10 cellular contexts compared by ENCODE assay signal in genomic region chrX:2708016-2708415, GRCh38. TPM values are rescaled to one million over a fixed set of nuclear protein-coding genes. Genes with fewer than 3 reads are reported as not detected.
DNase-seq lines count a peak whose midpoint lies in the region; ATAC-seq, FAIRE-seq and TF ChIP-seq lines count a peak whose summit lies in the region.
"Had no signal": no experiment of that assay in that cellular context is flagged by ENCODE, and none has a peak within 500 bp of the region (broad histone marks: within the 10 kb centered on the region; RNA-seq: fewer than 3 reads in every experiment).

No MANE protein-coding gene starts in this region.

- H3K27me3 ChIP-seq in cardiac muscle cell = no peaks in the 10 kb centered on the region
- H3K27me3 ChIP-seq in heart left ventricle = no peaks in the 10 kb centered on the region
- H3K27me3 ChIP-seq in keratinocyte (ENCODE audit: control insufficient read depth, extremely low read depth, insufficient read depth, low read length) = no peaks in the 10 kb centered on the region
- no peaks in the 10 kb centered on the region for H3K27me3 ChIP-seq in transverse colon
- no peaks in the 10 kb centered on the region for H3K27me3 ChIP-seq in aorta (ENCODE audit: control insufficient read depth in 1 of 2, insufficient read depth in 2 of 2, low read length in 1 of 2)

- peaks cover 6% of the 10 kb centered on the region for H3K9me1 ChIP-seq in keratinocyte (ENCODE audit: control insufficient read depth, extremely low read depth, insufficient read depth, low read length)

- TF ChIP-seq CTCF in cardiac muscle cell (IDR thresholded peaks at IDR 0.05; ENCODE audit: low read depth, low read length) (no peak), heart left ventricle (IDR thresholded peaks at IDR 0.05) (peak in 1 of 12 donors; percentile 9), keratinocyte (optimal IDR thresholded peaks at IDR 0.05 in 1 of 3, IDR thresholded peaks at IDR 0.05 in 1 of 3, conservative IDR thresholded peaks at IDR 0.05 in 1 of 3; ENCODE audit: extremely low read depth in 1 of 3, insufficient read depth in 2 of 3, low read length in 3 of 3) (peak in 2 of 3 experiments; percentile 31 to 51), transverse colon (IDR thresholded peaks at IDR 0.05) (no peak)

- H3K9ac ChIP-seq in keratinocyte (ENCODE audit: control insufficient read depth, extremely low read depth, insufficient read depth, low read length) = peak overlapping the region; percentile 83

- TF ChIP-seq EP300 in transverse colon (IDR thresholded peaks at IDR 0.05; ENCODE audit: low read depth) = no peak

- no peak for DNase-seq in cardiac muscle cell (ENCODE audit: low read depth in 1 of 2, low spot score in 1 of 2)
- no peak for DNase-seq in heart left ventricle
- DNase-seq in keratinocyte (ENCODE audit: low read depth, low spot score) = no peak
- DNase-seq in transverse colon = no peak
- no peak for DNase-seq in aorta

- no peak for TF ChIP-seq POLR2A in heart left ventricle (IDR thresholded peaks at IDR 0.05)
- no peak for TF ChIP-seq POLR2A in transverse colon (IDR thresholded peaks at IDR 0.05)

- peak overlapping the region; percentile 60 for H3K4me3 Mint-ChIP-seq in activated T-helper 17 cell treated with anti-CD3 and anti-CD28 coated beads, Interleukin-2, amount 50 U/mL, for 72 hours

- FAIRE-seq in keratinocyte (lab: Jason Lieb, UNC) = no peak
- FAIRE-seq: colon, K562 had no signal

- H3K27ac Mint-ChIP-seq in activated T-helper 17 cell treated with anti-CD3 and anti-CD28 coated beads, Interleukin-2, amount 50 U/mL, for 72 hours = peak overlapping the region; percentile 93

- peaks cover 74% of the 10 kb centered on the region for H3K79me2 ChIP-seq in keratinocyte (ENCODE audit: control insufficient read depth, insufficient read depth, low read length)

- H2AFZ ChIP-seq in keratinocyte (ENCODE audit: control insufficient read depth, low read length) = no peak overlapping the region

- peak overlapping the region; percentile 70 for H3K27ac ChIP-seq in cardiac muscle cell
- H3K27ac ChIP-seq in heart left ventricle = peak overlapping the region in 4 of 12 donors; percentile 9 to 73 (median 25)
- peak overlapping the region; percentile 99 for H3K27ac ChIP-seq in keratinocyte (ENCODE audit: control insufficient read depth, insufficient read depth, low read length)
- H3K27ac ChIP-seq in transverse colon = peak overlapping the region in 3 of 4 donors; percentile 56 to 78 (median 77)
- H3K27ac ChIP-seq in aorta (ENCODE audit: low read depth in 1 of 2, low read length in 2 of 2) = no peak overlapping the region

- WGBS in heart left ventricle, 4 donors = 62 to 80% (median 73%) methylated on average over 6 of the region's 6 CpGs
- WGBS in transverse colon (ENCODE audit: low coverage in 1 of 2), 2 donors = 71% methylated on average over 6 of the region's 6 CpGs; no CpG with 5 or more reads in 1 of the 2 donors
- WGBS in aorta, 2 donors = 72 to 73% methylated on average over 6 of the region's 6 CpGs

- H3K36me3 Mint-ChIP-seq in activated T-helper 17 cell treated with anti-CD3 and anti-CD28 coated beads, Interleukin-2, amount 50 U/mL, for 72 hours (ENCODE audit: low read depth) = peaks cover 73% of the 10 kb centered on the region

- peak overlapping the region; percentile 83 for H3K4me2 ChIP-seq in keratinocyte (ENCODE audit: control insufficient read depth, extremely low read depth, insufficient read depth, low read depth, low read length)

- in situ Hi-C loops in transverse colon (cut with MboI; ENCODE audit: low pct_ligation_motif_present in 1 of 4, low pct_unique_long_range_greater_than_20kb in 1 of 4, low sequenced_read_pairs in 3 of 4) = no loop called here

- peaks cover 53% of the 10 kb centered on the region for H3K4me1 Mint-ChIP-seq in activated T-helper 17 cell treated with anti-CD3 and anti-CD28 coated beads, Interleukin-2, amount 50 U/mL, for 72 hours

- no peaks in the 10 kb centered on the region for H3K27me3 Mint-ChIP-seq in activated T-helper 17 cell treated with anti-CD3 and anti-CD28 coated beads, Interleukin-2, amount 50 U/mL, for 72 hours

- H3K36me3 ChIP-seq in cardiac muscle cell (no peaks in the 10 kb centered on the region), heart left ventricle (peaks cover 0 to 21% (median 15%) of the 10 kb centered on the region in 9 donors), keratinocyte (ENCODE audit: control insufficient read depth in 2 of 2, extremely low read depth in 1 of 2, insufficient read depth in 2 of 2, low read length in 2 of 2) (peaks cover 2 to 17% of the 10 kb centered on the region in 2 experiments), transverse colon (no peaks in the 10 kb centered on the region), aorta (ENCODE audit: control insufficient read depth in 1 of 2, insufficient read depth in 2 of 2, low read length in 1 of 2) (no peaks in the 10 kb centered on the region)

- no peaks in the 10 kb centered on the region for H4K20me1 ChIP-seq in keratinocyte (ENCODE audit: control insufficient read depth, extremely low read depth, insufficient read depth, low read length)

- no peaks in the 10 kb centered on the region for H3K9me3 Mint-ChIP-seq in activated T-helper 17 cell treated with anti-CD3 and anti-CD28 coated beads, Interleukin-2, amount 50 U/mL, for 72 hours

- dilution Hi-C loops in keratinocyte (cut with MboI; ENCODE audit: extremely low pct_ligation_motif_present, low sequenced_read_pairs) = no loop called here

- ATAC-seq in heart left ventricle = no peak
- peak; percentile 31 for ATAC-seq in activated T-helper 17 cell treated with anti-CD3 and anti-CD28 coated beads, Interleukin-2, amount 50 U/mL, for 72 hours (replicated peaks)
- no peak for ATAC-seq in HG02885 (IDR thresholded peaks at IDR 0.05; ENCODE audit: poor library complexity, unreplicated experiment)
- ATAC-seq in HG03378 (IDR thresholded peaks at IDR 0.05; ENCODE audit: unreplicated experiment) = no peak
- no peak for ATAC-seq in aorta (ENCODE audit: low FRiP score)
- ATAC-seq: K562 had no signal

- H3K4me1 ChIP-seq in cardiac muscle cell (ENCODE audit: low read depth) (peaks cover 42% of the 10 kb centered on the region), heart left ventricle (peaks cover 24 to 85% (median 74%) of the 10 kb centered on the region in 12 donors), keratinocyte (ENCODE audit: control insufficient read depth, extremely low read depth, insufficient read depth, low read length) (peaks cover 63% of the 10 kb centered on the region), transverse colon (peaks cover 29 to 88% (median 64%) of the 10 kb centered on the region in 4 donors), aorta (ENCODE audit: control insufficient read depth in 1 of 2, insufficient read depth in 2 of 2, low read length in 2 of 2) (peaks cover 0 to 3% of the 10 kb centered on the region in 2 donors)

- H3K4me3 ChIP-seq in cardiac muscle cell (no peak overlapping the region), heart left ventricle (no peak overlapping the region), keratinocyte (ENCODE audit: control insufficient read depth in 2 of 3, extremely low read depth in 1 of 3, insufficient read depth in 2 of 3, low read depth in 1 of 3, low read length in 3 of 3) (peak overlapping the region in 1 of 3 experiments; percentile 11), transverse colon (no peak overlapping the region), aorta (ENCODE audit: low read length in 2 of 2) (no peak overlapping the region)
- H3K4me3 ChIP-seq: K562 had no signal

- no peaks in the 10 kb centered on the region for H3K9me3 ChIP-seq in cardiac muscle cell (ENCODE audit: low read depth)
- H3K9me3 ChIP-seq in heart left ventricle = no peaks in the 10 kb centered on the region
- no peaks in the 10 kb centered on the region for H3K9me3 ChIP-seq in keratinocyte (ENCODE audit: control insufficient read depth, low read depth, low read length)
- H3K9me3 ChIP-seq in transverse colon = no peaks in the 10 kb centered on the region
- no peaks in the 10 kb centered on the region for H3K9me3 ChIP-seq in aorta (ENCODE audit: control insufficient read depth, low read length)

- intact Hi-C loops in heart left ventricle (cut with DNase I) = loop anchor here in 4 of 10 donors (2.0 to 10.0 kb wide), 5 partner anchors 15 to 217 kb away; partner anchors contain the start of gene ARSD (in 1 of the 4)
- intact Hi-C loops in transverse colon (cut with DNase I; ENCODE audit: low total_unique reads) = no loop called here
- intact Hi-C loops in aorta (cut with DNase I) = no loop called here

RNA-seq across cellular contexts. Expression of gene CD99, which starts 16.9 kb away (rescaled TPM):
- total RNA-seq in cardiac muscle cell (361 and 474 TPM in 2 replicates), heart left ventricle (100 to 1,000 TPM; 216 to 475 (median 264) TPM), transverse colon (100 to 1,000 TPM; 134 to 178 (median 143) TPM), aorta (100 to 1,000 TPM; 292 to 399 TPM)
- polyA plus RNA-seq in cardiac muscle cell (467 and 575 TPM in 2 replicates), heart left ventricle (100 to 1,000 TPM; 302 to 477 TPM), keratinocyte (33.8 to 165 TPM (median 74.4 TPM) in 3 replicates), aorta (100 to 1,000 TPM; 416 TPM)
- total RNA-seq in activated T-helper 17 cell treated with anti-CD3 and anti-CD28 coated beads, Interleukin-2, amount 50 U/mL, for 72 hours = 100 to 1,000 TPM; 157 to 231 TPM
- 38.5 TPM for polyA plus RNA-seq in keratinocyte (2011; ENCODE audit: low read depth)
- polyA plus RNA-seq in keratinocyte (2011; cell fraction: cytosol; rRNA removed) = 68.5 and 123 TPM in 2 replicates
- polyA plus RNA-seq in keratinocyte (2011; cell fraction: nucleus; rRNA removed) = 96.6 and 113 TPM in 2 replicates
- 71.6 and 247 TPM in 2 replicates for polyA plus RNA-seq in keratinocyte (2012; ENCODE audit: low replicate concordance)
- 31.3 to 57.0 TPM (median 41.1 TPM) in 3 replicates for polyA minus RNA-seq in keratinocyte
- polyA minus RNA-seq in keratinocyte (2011; cell fraction: cytosol; rRNA and poly(A)+ RNA removed) = 60.2 TPM
- polyA minus RNA-seq in keratinocyte (2011; cell fraction: nucleus; rRNA and poly(A)+ RNA removed) = 26.3 and 33.7 TPM in 2 replicates

RNA-seq across cellular contexts. Expression of gene XG, which starts 43.8 kb away (rescaled TPM):
- total RNA-seq in cardiac muscle cell (not detected in 2 replicates), heart left ventricle (under 1 TPM in 6 of 9 donors, not detected in 3; 0.28 to 0.85 (median 0.62) TPM), transverse colon (under 1 TPM in 1 of 4 donors, not detected in 3; 0.41 TPM), aorta (1 to 10 TPM; 5.9 to 9.0 TPM)
- polyA plus RNA-seq in cardiac muscle cell (not detected in 2 replicates), heart left ventricle (under 1 TPM; 0.06 to 0.11 TPM), keratinocyte (56.5 to 74.4 TPM (median 70.9 TPM) in 3 replicates), aorta (1 to 10 TPM; 4.4 to 8.1 TPM)
- total RNA-seq in activated T-helper 17 cell treated with anti-CD3 and anti-CD28 coated beads, Interleukin-2, amount 50 U/mL, for 72 hours = under 1 TPM in 1 of 2 donors, not detected in 1; 0.34 TPM
- polyA plus RNA-seq in keratinocyte (2011; ENCODE audit: low read depth) = 17.7 TPM
- 54.9 and 70.1 TPM in 2 replicates for polyA plus RNA-seq in keratinocyte (2011; cell fraction: cytosol; rRNA removed)
- 87.6 and 94.9 TPM in 2 replicates for polyA plus RNA-seq in keratinocyte (2011; cell fraction: nucleus; rRNA removed)
- 46.5 and 57.1 TPM in 2 replicates for polyA plus RNA-seq in keratinocyte (2012; ENCODE audit: low replicate concordance)
- 20.9 to 40.6 TPM (median 37.7 TPM) in 3 replicates for polyA minus RNA-seq in keratinocyte
- polyA minus RNA-seq in keratinocyte (2011; cell fraction: cytosol; rRNA and poly(A)+ RNA removed) = 48.2 TPM
- 44.5 and 64.5 TPM in 2 replicates for polyA minus RNA-seq in keratinocyte (2011; cell fraction: nucleus; rRNA and poly(A)+ RNA removed)
- total RNA-seq: K562 had no signal

Comparison
In these comparisons a context has a peak if more than half of its experiments do, and no peak if none do; other contexts are left out.
1. H3K27ac ChIP-seq: peak in cardiac muscle cell (single experiment), keratinocyte (single experiment) and transverse colon (3 of 4); none in aorta (0 of 2).
2. CTCF ChIP-seq: peak in keratinocyte (2 of 3); none in cardiac muscle cell (single experiment) and transverse colon (0 of 5).